ENCODE assay signal across 25 cellular contexts in genomic region chr1:52613611-52614373, GRCh38. TPM values are rescaled to one million over a fixed set of nuclear protein-coding genes. Genes with fewer than 3 reads are reported as not detected.
DNase-seq lines count a peak whose midpoint lies in the region; ATAC-seq and TF ChIP-seq lines count a peak whose summit lies in the region.
"Had no signal": no experiment of that assay in that cellular context is flagged by ENCODE, and none has a peak within 500 bp of the region (broad histone marks: within the 10 kb centered on the region; RNA-seq: fewer than 3 reads in every experiment).

No MANE protein-coding gene starts in this region.

- H3K27ac Mint-ChIP-seq in T-helper 17 cell, result peak overlapping the region; percentile 21
- no peak overlapping the region for H3K27ac Mint-ChIP-seq in endodermal cell
- H3K27ac Mint-ChIP-seq: activated naive CD8-positive, alpha-beta T cell treated with anti-CD3 and anti-CD28 coated beads for 36 hours had no signal

- ATAC-seq in right cardiac atrium (peak; percentile 83 to 89), heart right ventricle (no peak), T-helper 17 cell (no peak), GM21528 (IDR thresholded peaks at IDR 0.05; ENCODE audit: low FRiP score, unreplicated experiment) (no peak)
- no peak for ATAC-seq in stimulated activated naive CD8-positive, alpha-beta T cell treated with anti-CD3 and anti-CD28 coated beads, Interleukin-15, Interleukin-2, amounts not matched to agents 100 U/mL and 50 U/mL, for 24 hours
- ATAC-seq: esophagus mucosa, gastroesophageal sphincter, HCT116, left ventricle myocardium superior, PC-3 had no signal

- peaks cover 3% of the 10 kb centered on the region for H3K36me3 Mint-ChIP-seq in T-helper 17 cell (ENCODE audit: low read depth)
- peaks cover 4% of the 10 kb centered on the region for H3K36me3 Mint-ChIP-seq in endodermal cell (ENCODE audit: low read depth)

- H3K36me3 ChIP-seq in heart right ventricle, result peaks cover 0 to 16% (median 0%) of the 10 kb centered on the region in 9 donors
- no peaks in the 10 kb centered on the region for H3K36me3 ChIP-seq in endodermal cell (ENCODE audit: control insufficient read depth, insufficient read depth, low read length)
- H3K36me3 ChIP-seq: breast epithelium, SJCRH30, vagina had no signal

- H3K4me3 Mint-ChIP-seq in T-helper 17 cell (no peak overlapping the region), endodermal cell (no peak overlapping the region)
- H3K4me3 Mint-ChIP-seq: activated naive CD8-positive, alpha-beta T cell treated with anti-CD3 and anti-CD28 coated beads for 36 hours had no signal

- H3K27me3 ChIP-seq in right cardiac atrium (ENCODE audit: control insufficient read depth, insufficient read depth) (no peaks in the 10 kb centered on the region), heart right ventricle (no peaks in the 10 kb centered on the region), endodermal cell (ENCODE audit: control insufficient read depth, insufficient read depth, low read length, poor library complexity, severe bottlenecking) (peaks cover 57% of the 10 kb centered on the region)
- H3K27me3 ChIP-seq: breast epithelium, gastroesophageal sphincter, SJCRH30, suprapubic skin, vagina had no signal

- H3K9ac ChIP-seq in endodermal cell (ENCODE audit: extremely low read depth, low read length, poor library complexity, severe bottlenecking), result no peak overlapping the region
- H3K9ac ChIP-seq: parathyroid adenoma had no signal

- WGBS in right cardiac atrium, result 36% methylated on average over 2 of the region's 2 CpGs
- WGBS in heart right ventricle, 2 donors, result 50 to 51% methylated on average over 2 of the region's 2 CpGs
- WGBS in endodermal cell (ENCODE audit: insufficient coverage in 1 of 2, insufficient read length in 1 of 2), 2 experiments, result 59 to 91% methylated on average over 1 to 2 of the region's 2 CpGs

- H3K9me3 ChIP-seq in right cardiac atrium (ENCODE audit: control insufficient read depth, low read length) (no peaks in the 10 kb centered on the region), heart right ventricle (no peaks in the 10 kb centered on the region), T-helper 17 cell (ENCODE audit: control insufficient read depth, low read length, poor library complexity, severe bottlenecking) (no peaks in the 10 kb centered on the region), endodermal cell (ENCODE audit: control insufficient read depth, low read length) (no peaks in the 10 kb centered on the region)
- H3K9me3 ChIP-seq: breast epithelium, gastroesophageal sphincter, SJCRH30, suprapubic skin, vagina had no signal

- H3K27me3 Mint-ChIP-seq in T-helper 17 cell (no peaks in the 10 kb centered on the region), endodermal cell (ENCODE audit: insufficient read depth) (peaks cover 80% of the 10 kb centered on the region)
- H3K27me3 Mint-ChIP-seq: activated naive CD8-positive, alpha-beta T cell treated with anti-CD3 and anti-CD28 coated beads for 36 hours had no signal

- H3K4me3 ChIP-seq in right cardiac atrium (ENCODE audit: low read length) (no peak overlapping the region), heart right ventricle (no peak overlapping the region), endodermal cell (ENCODE audit: low read length) (no peak overlapping the region)
- H3K4me3 ChIP-seq: breast epithelium, gastroesophageal sphincter, SJCRH30, smooth muscle cell, suprapubic skin, vagina had no signal

- H3K4me1 ChIP-seq in right cardiac atrium (ENCODE audit: control insufficient read depth, insufficient read depth, low read length) (no peaks in the 10 kb centered on the region), heart right ventricle (no peaks in the 10 kb centered on the region), endodermal cell (ENCODE audit: control insufficient read depth, insufficient read depth, low read length) (peaks cover 3% of the 10 kb centered on the region)
- H3K4me1 ChIP-seq: breast epithelium, gastroesophageal sphincter, parathyroid adenoma, suprapubic skin, vagina had no signal

- no peak for DNase-seq in right cardiac atrium
- DNase-seq in heart right ventricle, result no peak
- DNase-seq in T-helper 17 cell, result no peak
- DNase-seq in endodermal cell, result peak; percentile 38
- DNase-seq in pulmonary artery endothelial cell (ENCODE audit: low read depth, low spot score), result peak; percentile 20
- DNase-seq in occipital lobe (lab: John Stamatoyannopoulos, UW), result no peak
- DNase-seq in stimulated activated naive CD8-positive, alpha-beta T cell treated with anti-CD3 and anti-CD28 coated beads, Interleukin-15, Interleukin-2, amounts not matched to agents 100 U/mL and 50 U/mL, for 24 hours, result no peak
- DNase-seq: activated CD4-positive, alpha-beta T cell treated with anti-CD3 and anti-CD28 coated beads, Interleukin-2, amount 50 U/mL, for 1 hour; activated naive CD8-positive, alpha-beta T cell treated with anti-CD3 and anti-CD28 coated beads for 36 hours; COR-L47; KBM-7; left ventricle myocardium superior; PC-3; SJCRH30; stimulated activated CD4-positive, alpha-beta T cell treated with anti-CD3 and anti-CD28 coated beads, Interleukin-4, amount 100 ng/mL, for 4 hours had no signal

- TF ChIP-seq CTCF in heart right ventricle (IDR thresholded peaks at IDR 0.05) (no peak), endodermal cell (conservative IDR thresholded peaks at IDR 0.05) (no peak)

- H3K4me1 Mint-ChIP-seq in T-helper 17 cell (peaks cover 16% of the 10 kb centered on the region), endodermal cell (peaks cover 21% of the 10 kb centered on the region)

- no peak overlapping the region for H3K27ac ChIP-seq in right cardiac atrium (ENCODE audit: low read length)
- no peak overlapping the region for H3K27ac ChIP-seq in heart right ventricle
- no peak overlapping the region for H3K27ac ChIP-seq in endodermal cell (ENCODE audit: low read depth, low read length)
- H3K27ac ChIP-seq: breast epithelium, gastroesophageal sphincter, parathyroid adenoma, SJCRH30, suprapubic skin, vagina had no signal

- no peaks in the 10 kb centered on the region for H3K9me3 Mint-ChIP-seq in endodermal cell
- H3K9me3 Mint-ChIP-seq: activated naive CD8-positive, alpha-beta T cell treated with anti-CD3 and anti-CD28 coated beads for 36 hours had no signal

- intact Hi-C loops in right cardiac atrium (cut with DNase I) (no loop called here), heart right ventricle (cut with DNase I) (no loop called here)

RNA-seq across cellular contexts. Expression of gene GPX7, which starts 11.6 kb away (rescaled TPM):
- 10 to 100 TPM in 2 of 4 donors, 1 to 10 TPM in 2; 9.4 to 13.9 (median 10.8) TPM for total RNA-seq in right cardiac atrium
- 13.6 TPM for polyA plus RNA-seq in right cardiac atrium
- 10 to 100 TPM in 1 of 10 donors, 1 to 10 TPM in 9; 3.3 to 14.6 (median 6.5) TPM for total RNA-seq in heart right ventricle
- polyA plus RNA-seq in heart right ventricle, result 10 to 100 TPM in 1 of 2 donors, 1 to 10 TPM in 1; 7.5 to 22.9 TPM
- total RNA-seq in T-helper 17 cell, result 10 to 100 TPM; 13.4 to 13.9 TPM
- 10 to 100 TPM; 17.8 to 23.7 TPM for total RNA-seq in endodermal cell
- polyA plus RNA-seq in endodermal cell (2013, experiment 1 of 2), result 49.4 TPM
- 45.7 TPM for polyA plus RNA-seq in endodermal cell (2013, experiment 2 of 2)
- total RNA-seq in pulmonary artery endothelial cell, result 11.5 and 16.9 TPM in 2 replicates
- total RNA-seq in occipital lobe, result 20.9 TPM
- total RNA-seq: PC-3 had no signal

RNA-seq across cellular contexts. Expression of gene SHISAL2A, which starts 19.2 kb away (rescaled TPM):
- total RNA-seq in right cardiac atrium (not detected), heart right ventricle (under 1 TPM in 2 of 10 donors, not detected in 8; 0.10 to 0.19 TPM), T-helper 17 cell (10 to 100 TPM; 33.1 to 41.9 TPM), endodermal cell (1 to 10 TPM; 1.5 to 5.3 TPM), pulmonary artery endothelial cell (not detected in 2 replicates), occipital lobe (not detected)
- polyA plus RNA-seq in right cardiac atrium (not detected), heart right ventricle (under 1 TPM in 1 of 2 donors, not detected in 1; 0.22 TPM)
- polyA plus RNA-seq in endodermal cell (2013, experiment 1 of 2), result 1.1 TPM
- polyA plus RNA-seq in endodermal cell (2013, experiment 2 of 2), result 1.4 TPM
- total RNA-seq: dermis microvascular lymphatic vessel endothelial cell, gastroesophageal sphincter, left ventricle myocardium superior, PC-3, SJCRH30, suprapubic skin had no signal

Comparison
In these comparisons a context has a peak if more than half of its experiments do, and no peak if none do; other contexts are left out.
1. ATAC-seq: peak in right cardiac atrium (2 of 2); none in heart right ventricle (0 of 8), T-helper 17 cell (single experiment), stimulated activated naive CD8-positive, alpha-beta T cell treated with anti-CD3 and anti-CD28 coated beads, Interleukin-15, Interleukin-2, amounts not matched to agents 100 U/mL and 50 U/mL, for 24 hours (single experiment) and GM21528 (single experiment).
2. DNase-seq: peak in endodermal cell (single experiment) and pulmonary artery endothelial cell (single experiment); none in right cardiac atrium (0 of 3), heart right ventricle (0 of 2), T-helper 17 cell (0 of 3), occipital lobe (single experiment) and stimulated activated naive CD8-positive, alpha-beta T cell treated with anti-CD3 and anti-CD28 coated beads, Interleukin-15, Interleukin-2, amounts not matched to agents 100 U/mL and 50 U/mL, for 24 hours (single experiment).
3. RNA of gene SHISAL2A, which starts 19.2 kb away (total RNA-seq): 33.1 to 41.9 TPM in T-helper 17 cell; 1.5 to 5.3 TPM in endodermal cell, not detected in right cardiac atrium, 0.10 to 0.19 TPM in heart right ventricle, not detected in pulmonary artery endothelial cell and not detected in occipital lobe (single experiment); every median in the first group is over 4 times any median in the second.